Comparison of ENCODE assay signal across 1 cellular context in the genomic region with DNA sequence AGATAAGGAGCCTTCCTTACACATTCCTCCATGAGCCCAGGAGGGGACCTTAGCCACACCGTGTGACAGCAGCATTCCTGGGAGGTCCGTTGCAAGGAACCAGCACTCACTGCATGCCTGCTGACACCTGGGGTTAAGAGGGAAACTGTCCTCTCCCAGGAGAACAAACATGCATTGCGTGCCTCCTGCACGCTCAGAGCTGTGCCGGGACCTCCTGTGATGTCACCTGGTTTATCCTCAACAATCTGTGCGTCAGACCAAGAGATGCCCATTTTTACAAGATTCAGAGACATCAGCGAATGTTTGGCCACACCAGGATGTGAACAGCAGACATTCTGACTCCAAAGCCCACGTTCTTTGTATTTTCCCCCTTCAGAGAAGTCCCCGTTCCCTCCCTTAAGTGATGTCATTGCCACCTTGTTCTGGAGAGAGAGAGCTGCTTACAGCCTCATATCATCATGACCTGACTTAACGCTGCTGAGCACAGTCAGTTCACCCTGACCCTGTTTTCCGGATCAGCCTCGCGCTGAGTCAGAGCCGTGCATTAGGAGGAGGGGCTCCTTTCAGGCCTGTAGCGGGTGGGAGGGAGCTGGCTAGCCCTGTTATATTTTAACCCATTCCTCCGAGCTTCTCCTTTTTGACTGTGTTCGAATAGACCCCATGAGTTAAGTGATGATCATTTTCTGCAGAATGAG.
TF ChIP-seq lines count a peak whose summit lies in the region.

No MANE protein-coding gene starts in this region.

TF ChIP-seq in HepG2, 621 proteins besides CTCF, POLR2A, EP300 and RAD21 (continued from another document and continues in another):
- TF ChIP-seq, protein P1, sequence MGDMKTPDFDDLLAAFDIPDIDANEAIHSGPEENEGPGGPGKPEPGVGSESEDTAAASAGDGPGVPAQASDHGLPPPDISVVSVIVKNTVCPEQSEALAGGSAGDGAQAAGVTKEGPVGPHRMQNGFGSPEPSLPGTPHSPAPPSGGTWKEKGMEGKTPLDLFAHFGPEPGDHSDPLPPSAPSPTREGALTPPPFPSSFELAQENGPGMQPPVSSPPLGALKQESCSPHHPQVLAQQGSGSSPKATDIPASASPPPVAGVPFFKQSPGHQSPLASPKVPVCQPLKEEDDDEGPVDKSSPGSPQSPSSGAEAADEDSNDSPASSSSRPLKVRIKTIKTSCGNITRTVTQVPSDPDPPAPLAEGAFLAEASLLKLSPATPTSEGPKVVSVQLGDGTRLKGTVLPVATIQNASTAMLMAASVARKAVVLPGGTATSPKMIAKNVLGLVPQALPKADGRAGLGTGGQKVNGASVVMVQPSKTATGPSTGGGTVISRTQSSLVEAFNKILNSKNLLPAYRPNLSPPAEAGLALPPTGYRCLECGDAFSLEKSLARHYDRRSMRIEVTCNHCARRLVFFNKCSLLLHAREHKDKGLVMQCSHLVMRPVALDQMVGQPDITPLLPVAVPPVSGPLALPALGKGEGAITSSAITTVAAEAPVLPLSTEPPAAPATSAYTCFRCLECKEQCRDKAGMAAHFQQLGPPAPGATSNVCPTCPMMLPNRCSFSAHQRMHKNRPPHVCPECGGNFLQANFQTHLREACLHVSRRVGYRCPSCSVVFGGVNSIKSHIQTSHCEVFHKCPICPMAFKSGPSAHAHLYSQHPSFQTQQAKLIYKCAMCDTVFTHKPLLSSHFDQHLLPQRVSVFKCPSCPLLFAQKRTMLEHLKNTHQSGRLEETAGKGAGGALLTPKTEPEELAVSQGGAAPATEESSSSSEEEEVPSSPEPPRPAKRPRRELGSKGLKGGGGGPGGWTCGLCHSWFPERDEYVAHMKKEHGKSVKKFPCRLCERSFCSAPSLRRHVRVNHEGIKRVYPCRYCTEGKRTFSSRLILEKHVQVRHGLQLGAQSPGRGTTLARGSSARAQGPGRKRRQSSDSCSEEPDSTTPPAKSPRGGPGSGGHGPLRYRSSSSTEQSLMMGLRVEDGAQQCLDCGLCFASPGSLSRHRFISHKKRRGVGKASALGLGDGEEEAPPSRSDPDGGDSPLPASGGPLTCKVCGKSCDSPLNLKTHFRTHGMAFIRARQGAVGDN (CRISPR knock-in tag; IDR thresholded peaks at IDR 0.05): peak; percentile 77
- TF ChIP-seq, protein P2, sequence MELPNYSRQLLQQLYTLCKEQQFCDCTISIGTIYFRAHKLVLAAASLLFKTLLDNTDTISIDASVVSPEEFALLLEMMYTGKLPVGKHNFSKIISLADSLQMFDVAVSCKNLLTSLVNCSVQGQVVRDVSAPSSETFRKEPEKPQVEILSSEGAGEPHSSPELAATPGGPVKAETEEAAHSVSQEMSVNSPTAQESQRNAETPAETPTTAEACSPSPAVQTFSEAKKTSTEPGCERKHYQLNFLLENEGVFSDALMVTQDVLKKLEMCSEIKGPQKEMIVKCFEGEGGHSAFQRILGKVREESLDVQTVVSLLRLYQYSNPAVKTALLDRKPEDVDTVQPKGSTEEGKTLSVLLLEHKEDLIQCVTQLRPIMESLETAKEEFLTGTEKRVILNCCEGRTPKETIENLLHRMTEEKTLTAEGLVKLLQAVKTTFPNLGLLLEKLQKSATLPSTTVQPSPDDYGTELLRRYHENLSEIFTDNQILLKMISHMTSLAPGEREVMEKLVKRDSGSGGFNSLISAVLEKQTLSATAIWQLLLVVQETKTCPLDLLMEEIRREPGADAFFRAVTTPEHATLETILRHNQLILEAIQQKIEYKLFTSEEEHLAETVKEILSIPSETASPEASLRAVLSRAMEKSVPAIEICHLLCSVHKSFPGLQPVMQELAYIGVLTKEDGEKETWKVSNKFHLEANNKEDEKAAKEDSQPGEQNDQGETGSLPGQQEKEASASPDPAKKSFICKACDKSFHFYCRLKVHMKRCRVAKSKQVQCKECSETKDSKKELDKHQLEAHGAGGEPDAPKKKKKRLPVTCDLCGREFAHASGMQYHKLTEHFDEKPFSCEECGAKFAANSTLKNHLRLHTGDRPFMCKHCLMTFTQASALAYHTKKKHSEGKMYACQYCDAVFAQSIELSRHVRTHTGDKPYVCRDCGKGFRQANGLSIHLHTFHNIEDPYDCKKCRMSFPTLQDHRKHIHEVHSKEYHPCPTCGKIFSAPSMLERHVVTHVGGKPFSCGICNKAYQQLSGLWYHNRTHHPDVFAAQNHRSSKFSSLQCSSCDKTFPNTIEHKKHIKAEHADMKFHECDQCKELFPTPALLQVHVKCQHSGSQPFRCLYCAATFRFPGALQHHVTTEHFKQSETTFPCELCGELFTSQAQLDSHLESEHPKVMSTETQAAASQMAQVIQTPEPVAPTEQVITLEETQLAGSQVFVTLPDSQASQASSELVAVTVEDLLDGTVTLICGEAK (IDR thresholded peaks at IDR 0.05): no peak
- TF ChIP-seq, protein P2 (CRISPR knock-in tag; IDR thresholded peaks at IDR 0.05): no peak
- TF ChIP-seq, protein P3, sequence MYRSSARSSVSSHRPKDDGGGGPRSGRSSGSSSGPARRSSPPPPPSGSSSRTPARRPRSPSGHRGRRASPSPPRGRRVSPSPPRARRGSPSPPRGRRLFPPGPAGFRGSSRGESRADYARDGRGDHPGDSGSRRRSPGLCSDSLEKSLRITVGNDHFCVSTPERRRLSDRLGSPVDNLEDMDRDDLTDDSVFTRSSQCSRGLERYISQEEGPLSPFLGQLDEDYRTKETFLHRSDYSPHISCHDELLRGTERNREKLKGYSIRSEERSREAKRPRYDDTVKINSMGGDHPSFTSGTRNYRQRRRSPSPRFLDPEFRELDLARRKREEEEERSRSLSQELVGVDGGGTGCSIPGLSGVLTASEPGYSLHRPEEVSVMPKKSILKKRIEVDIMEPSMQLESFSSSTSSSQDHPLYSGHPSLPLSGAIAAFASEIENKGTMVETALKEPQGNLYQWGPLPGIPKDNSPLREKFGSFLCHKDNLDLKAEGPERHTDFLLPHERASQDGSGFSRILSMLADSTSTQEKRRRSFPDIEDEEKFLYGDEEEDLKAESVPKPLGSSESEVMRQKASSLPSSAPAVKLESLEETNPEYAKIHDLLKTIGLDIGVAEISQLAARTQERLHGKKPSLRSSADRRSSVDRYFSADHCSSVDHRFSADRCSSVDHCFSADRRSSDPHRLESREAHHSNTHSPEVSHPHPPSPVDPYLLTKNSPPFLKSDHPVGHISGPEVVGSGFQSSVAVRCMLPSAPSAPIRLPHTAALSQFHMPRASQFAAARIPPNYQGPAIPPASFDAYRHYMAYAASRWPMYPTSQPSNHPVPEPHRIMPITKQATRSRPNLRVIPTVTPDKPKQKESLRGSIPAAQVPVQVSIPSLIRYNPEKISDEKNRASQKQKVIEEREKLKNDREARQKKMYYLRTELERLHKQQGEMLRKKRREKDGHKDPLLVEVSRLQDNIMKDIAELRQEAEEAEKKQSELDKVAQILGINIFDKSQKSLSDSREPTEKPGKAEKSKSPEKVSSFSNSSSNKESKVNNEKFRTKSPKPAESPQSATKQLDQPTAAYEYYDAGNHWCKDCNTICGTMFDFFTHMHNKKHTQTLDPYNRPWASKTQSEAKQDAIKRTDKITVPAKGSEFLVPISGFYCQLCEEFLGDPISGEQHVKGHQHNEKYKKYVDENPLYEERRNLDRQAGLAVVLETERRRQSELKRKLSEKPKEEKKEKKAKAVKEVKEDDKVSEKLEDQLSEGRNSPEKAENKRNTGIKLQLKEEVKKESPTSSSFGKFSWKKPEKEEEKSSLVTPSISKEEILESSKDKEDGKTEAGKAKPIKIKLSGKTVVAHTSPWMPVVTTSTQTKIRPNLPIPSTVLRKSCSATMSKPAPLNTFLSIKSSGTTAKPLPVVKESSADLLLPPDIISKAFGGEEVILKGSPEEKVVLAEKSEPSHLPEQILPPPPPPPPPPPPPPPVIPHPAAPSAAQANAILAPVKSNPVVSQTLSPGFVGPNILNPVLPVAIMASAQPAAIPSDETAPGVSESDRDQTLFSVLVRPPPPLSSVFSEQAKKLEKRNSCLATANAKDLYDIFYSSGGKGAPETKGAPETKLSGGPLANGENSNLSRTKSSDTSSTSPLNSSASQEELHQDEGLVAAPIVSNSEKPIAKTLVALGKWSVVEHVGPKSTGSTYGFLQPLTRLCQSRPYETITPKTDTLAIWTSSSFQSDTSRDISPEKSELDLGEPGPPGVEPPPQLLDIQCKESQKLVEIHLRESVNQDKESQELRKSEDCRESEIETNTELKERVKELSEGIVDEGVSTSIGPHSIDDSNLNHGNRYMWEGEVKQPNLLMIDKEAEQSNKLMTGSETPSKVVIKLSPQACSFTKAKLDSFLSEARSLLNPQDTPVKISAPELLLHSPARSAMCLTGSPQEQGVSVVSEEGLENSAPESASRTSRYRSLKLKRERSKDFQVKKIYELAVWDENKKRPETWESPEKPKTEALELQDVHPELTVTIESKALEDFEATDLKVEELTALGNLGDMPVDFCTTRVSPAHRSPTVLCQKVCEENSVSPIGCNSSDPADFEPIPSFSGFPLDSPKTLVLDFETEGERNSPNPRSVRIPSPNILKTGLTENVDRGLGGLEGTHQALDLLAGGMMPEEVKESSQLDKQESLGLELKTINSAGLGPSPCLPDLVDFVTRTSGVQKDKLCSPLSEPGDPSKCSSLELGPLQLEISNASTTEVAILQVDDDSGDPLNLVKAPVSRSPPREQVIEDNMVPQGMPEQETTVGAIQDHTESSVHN (CRISPR knock-in tag; IDR thresholded peaks at IDR 0.05): 0 out of 2 replicates have a peak, but pooled peaks have one; percentile 27
- TF ChIP-seq SOX6 (IDR thresholded peaks at IDR 0.05): no peak
- peak; percentile 68 for TF ChIP-seq SOX6 (CRISPR knock-in tag; IDR thresholded peaks at IDR 0.05)
- TF ChIP-seq CHD2 (IDR thresholded peaks at IDR 0.05; ENCODE audit: low read depth, low read length): no peak
- TF ChIP-seq, protein P4, sequence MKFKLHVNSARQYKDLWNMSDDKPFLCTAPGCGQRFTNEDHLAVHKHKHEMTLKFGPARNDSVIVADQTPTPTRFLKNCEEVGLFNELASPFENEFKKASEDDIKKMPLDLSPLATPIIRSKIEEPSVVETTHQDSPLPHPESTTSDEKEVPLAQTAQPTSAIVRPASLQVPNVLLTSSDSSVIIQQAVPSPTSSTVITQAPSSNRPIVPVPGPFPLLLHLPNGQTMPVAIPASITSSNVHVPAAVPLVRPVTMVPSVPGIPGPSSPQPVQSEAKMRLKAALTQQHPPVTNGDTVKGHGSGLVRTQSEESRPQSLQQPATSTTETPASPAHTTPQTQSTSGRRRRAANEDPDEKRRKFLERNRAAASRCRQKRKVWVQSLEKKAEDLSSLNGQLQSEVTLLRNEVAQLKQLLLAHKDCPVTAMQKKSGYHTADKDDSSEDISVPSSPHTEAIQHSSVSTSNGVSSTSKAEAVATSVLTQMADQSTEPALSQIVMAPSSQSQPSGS (CRISPR knock-in tag; IDR thresholded peaks at IDR 0.05): no peak
- peak; percentile 54; the same call in 1 of the 2 replicates for TF ChIP-seq ELF1 (CRISPR knock-in tag; IDR thresholded peaks at IDR 0.05)
- TF ChIP-seq ZNF441 (CRISPR knock-in tag; IDR thresholded peaks at IDR 0.05; ENCODE audit: borderline replicate concordance): peak; percentile 45; the same call in 1 of the 2 replicates
- no peak for TF ChIP-seq PHB2 (IDR thresholded peaks at IDR 0.05; ENCODE audit: partially characterized antibody)
- TF ChIP-seq ZBTB3 (CRISPR knock-in tag; IDR thresholded peaks at IDR 0.05; ENCODE audit: borderline replicate concordance, low read depth): no peak
- no peak for TF ChIP-seq SALL2 (CRISPR knock-in tag; IDR thresholded peaks at IDR 0.05)
- peak; percentile 21; the same call in 1 of the 2 replicates for TF ChIP-seq ZKSCAN8 (CRISPR knock-in tag; IDR thresholded peaks at IDR 0.05; ENCODE audit: borderline replicate concordance)
- peak; percentile 83; the same call in 1 of the 2 replicates for TF ChIP-seq ZNF878 (CRISPR knock-in tag; IDR thresholded peaks at IDR 0.05)
- TF ChIP-seq, protein P5, sequence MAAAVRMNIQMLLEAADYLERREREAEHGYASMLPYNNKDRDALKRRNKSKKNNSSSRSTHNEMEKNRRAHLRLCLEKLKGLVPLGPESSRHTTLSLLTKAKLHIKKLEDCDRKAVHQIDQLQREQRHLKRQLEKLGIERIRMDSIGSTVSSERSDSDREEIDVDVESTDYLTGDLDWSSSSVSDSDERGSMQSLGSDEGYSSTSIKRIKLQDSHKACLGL (CRISPR knock-in tag; IDR thresholded peaks at IDR 0.05): 0 out of 2 replicates have a peak, but pooled peaks have one; percentile 28
- TF ChIP-seq ZNF780A (CRISPR knock-in tag; IDR thresholded peaks at IDR 0.05): no peak
- TF ChIP-seq PTBP1 (IDR thresholded peaks at IDR 0.05; ENCODE audit: low read depth, low read length, poor library complexity, severe bottlenecking): no peak
- 0 out of 2 replicates have a peak, but pooled peaks have one; percentile 24 for TF ChIP-seq MAZ (IDR thresholded peaks at IDR 0.05; ENCODE audit: borderline replicate concordance, low read depth, low read length)
- no peak for TF ChIP-seq MAZ (CRISPR knock-in tag; IDR thresholded peaks at IDR 0.05; ENCODE audit: low read depth)
- peak; percentile 60 for TF ChIP-seq HIVEP1 (CRISPR knock-in tag; IDR thresholded peaks at IDR 0.05)
